8 cellular contexts compared by ENCODE assay signal in the genomic region with DNA sequence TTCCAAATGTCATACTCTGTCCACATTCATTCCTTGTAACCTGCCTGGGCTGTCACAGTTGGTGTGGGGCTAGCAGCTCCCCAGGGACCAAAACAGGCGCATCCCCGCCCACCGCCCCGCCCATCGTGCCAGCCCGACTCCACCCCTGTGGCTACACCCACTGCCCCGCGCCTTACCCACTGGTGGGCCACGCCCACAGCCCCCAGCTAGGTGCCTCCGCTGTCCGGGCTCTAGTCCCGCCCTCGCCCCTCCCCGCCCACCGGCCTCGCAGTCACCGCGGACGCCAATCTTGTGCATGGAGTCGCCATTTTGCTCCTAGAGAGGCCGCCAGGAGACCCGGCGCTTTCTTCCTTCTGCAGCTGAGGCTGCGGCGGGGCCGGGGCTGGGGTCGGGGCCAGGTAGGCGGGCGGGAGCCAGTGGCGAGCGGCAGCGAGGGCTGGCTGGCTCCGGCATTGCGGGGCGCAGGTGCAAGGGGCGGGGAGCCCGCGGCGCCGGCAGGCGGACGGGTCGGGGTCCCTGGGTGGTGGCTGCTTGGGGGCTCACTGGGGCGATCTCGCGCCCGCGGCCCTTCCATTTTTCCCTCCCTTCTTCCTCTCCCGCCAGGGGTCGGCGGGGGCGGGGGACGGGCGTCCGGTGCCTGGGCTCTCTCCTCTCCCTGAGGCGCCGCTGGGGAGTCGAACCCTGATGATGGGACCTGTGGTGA.
DNase-seq lines count a peak whose midpoint lies in the region; ATAC-seq lines count a peak whose summit lies in the region.

A gene with protein sequence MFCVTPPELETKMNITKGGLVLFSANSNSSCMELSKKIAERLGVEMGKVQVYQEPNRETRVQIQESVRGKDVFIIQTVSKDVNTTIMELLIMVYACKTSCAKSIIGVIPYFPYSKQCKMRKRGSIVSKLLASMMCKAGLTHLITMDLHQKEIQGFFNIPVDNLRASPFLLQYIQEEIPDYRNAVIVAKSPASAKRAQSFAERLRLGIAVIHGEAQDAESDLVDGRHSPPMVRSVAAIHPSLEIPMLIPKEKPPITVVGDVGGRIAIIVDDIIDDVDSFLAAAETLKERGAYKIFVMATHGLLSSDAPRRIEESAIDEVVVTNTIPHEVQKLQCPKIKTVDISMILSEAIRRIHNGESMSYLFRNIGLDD (plus strand): TSS at position 268 of the 703 bp plus-strand sequence. CDS start 7,703 bp downstream, outside the sequence.

- ATAC-seq in HG02588 (IDR thresholded peaks at IDR 0.05; ENCODE audit: unreplicated experiment) = peak; percentile 44

- H3K27me3 Mint-ChIP-seq in activated naive CD4-positive, alpha-beta T cell treated with anti-CD3 and anti-CD28 coated beads, Interleukin-2, amount 50 U/mL, for 24 hours = no peaks in the 10 kb centered on the region

- H3K4me3 Mint-ChIP-seq in activated naive CD4-positive, alpha-beta T cell treated with anti-CD3 and anti-CD28 coated beads, Interleukin-2, amount 50 U/mL, for 24 hours = peak within 1 kb of the TSS; percentile 89

- peak within 1 kb of the TSS; percentile 78 for H3K27ac Mint-ChIP-seq in activated naive CD4-positive, alpha-beta T cell treated with anti-CD3 and anti-CD28 coated beads, Interleukin-2, amount 50 U/mL, for 24 hours

- no peaks in the 10 kb centered on the region for H3K36me3 Mint-ChIP-seq in activated naive CD4-positive, alpha-beta T cell treated with anti-CD3 and anti-CD28 coated beads, Interleukin-2, amount 50 U/mL, for 24 hours

- H3K4me1 Mint-ChIP-seq in activated naive CD4-positive, alpha-beta T cell treated with anti-CD3 and anti-CD28 coated beads, Interleukin-2, amount 50 U/mL, for 24 hours = peaks cover 51% of the 10 kb centered on the region

- H3K27ac ChIP-seq in substantia nigra (ENCODE audit: low read depth, low read length, poor library complexity, severe bottlenecking) = peak within 1 kb of the TSS; percentile 92

- no peaks in the 10 kb centered on the region for H3K9me3 Mint-ChIP-seq in activated naive CD4-positive, alpha-beta T cell treated with anti-CD3 and anti-CD28 coated beads, Interleukin-2, amount 50 U/mL, for 24 hours

- DNase-seq in GDM1 (lab: John Stamatoyannopoulos, UW) (peak; percentile 89), NCI-H1105 treated with DMSO at 0.1 percent for 48 hours (lab: John Stamatoyannopoulos, UW) (peak; percentile 95), SKM-1 (lab: John Stamatoyannopoulos, UW; ENCODE audit: unreplicated experiment) (peak; percentile 88), germinal center (ENCODE audit: low spot score) (peak; percentile 99), nucleus accumbens (lab: John Stamatoyannopoulos, UW) (peak; percentile 38 to 99 (median 94)), substantia nigra (lab: John Stamatoyannopoulos, UW) (peak; percentile 56 to 99 (median 95))

Comparison
In these comparisons a context has a peak if more than half of its experiments do, and no peak if none do; other contexts are left out.
1. Peak in every context shown above with its lines: DNase-seq, ATAC-seq and H3K27ac ChIP-seq.